21 cellular contexts compared by ENCODE assay signal in the genomic region with DNA sequence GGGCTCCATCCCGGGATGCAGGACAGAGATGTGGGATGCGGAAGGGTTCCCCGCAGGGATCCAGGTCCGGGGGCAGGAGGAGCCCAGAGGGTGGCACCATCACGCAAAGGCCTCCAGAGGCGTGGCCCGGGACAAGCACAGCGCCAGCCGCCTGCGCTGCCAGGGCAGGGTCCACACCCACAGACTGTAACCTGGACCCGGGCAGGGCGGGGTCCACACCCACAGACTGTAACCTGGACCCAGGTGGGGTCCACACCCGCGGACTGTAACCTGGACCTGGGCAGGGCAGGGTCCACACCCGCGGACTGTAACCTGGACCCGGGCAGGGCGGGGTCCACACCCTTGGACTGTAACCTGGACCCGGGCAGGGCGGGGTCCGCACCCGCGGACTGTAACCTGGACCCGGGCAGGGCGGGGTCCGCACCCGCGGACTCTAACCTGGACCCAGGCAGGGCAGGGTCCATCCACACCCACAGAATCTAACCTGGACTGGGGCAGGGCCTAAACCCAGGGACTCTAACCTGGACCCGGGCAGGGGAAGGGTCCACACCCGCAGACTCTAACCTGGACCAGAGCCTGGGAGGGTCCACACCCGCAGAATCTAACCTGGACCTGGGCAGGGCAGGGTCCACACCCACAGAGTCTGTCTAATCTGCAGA. TPM values are rescaled to one million over a fixed set of nuclear protein-coding genes. Genes with fewer than 3 reads are reported as not detected.
A peak's percentile ranks its signal among the peaks of the same experiment; 100 is the strongest.
DNase-seq lines count a peak whose midpoint lies in the region; ATAC-seq and TF ChIP-seq lines count a peak whose summit lies in the region.
"Had no signal": no experiment of that assay in that cellular context is flagged by ENCODE, and none has a peak within 500 bp of the region (broad histone marks: within the 10 kb centered on the region; RNA-seq: fewer than 3 reads in every experiment).

No MANE protein-coding gene starts in this region.

- H3K4me3 Mint-ChIP-seq in stimulated activated memory B cell treated with anti-CD40 and anti-IgM and Interleukin-4, amounts not matched to agents 10 μg/mL and 1 μg/mL and 100 μg/mL, for 72 hours: no peak overlapping the region
- no peak overlapping the region for H3K4me3 Mint-ChIP-seq in type B pancreatic cell
- H3K4me3 Mint-ChIP-seq: CD14-positive monocyte had no signal

- H3K9me3 Mint-ChIP-seq in stimulated activated memory B cell treated with anti-CD40 and anti-IgM and Interleukin-4, amounts not matched to agents 10 μg/mL and 1 μg/mL and 100 μg/mL, for 72 hours: no peaks in the 10 kb centered on the region
- no peaks in the 10 kb centered on the region for H3K9me3 Mint-ChIP-seq in type B pancreatic cell

- peaks cover 0 to 4% of the 10 kb centered on the region in 2 donors for H3K4me1 ChIP-seq in right atrium auricular region
- H3K4me1 ChIP-seq in mucosa of rectum (ENCODE audit: control insufficient read depth in 2 of 2, insufficient read depth in 2 of 2, low read length in 2 of 2): peaks cover 0 to 4% of the 10 kb centered on the region in 2 donors

- H3K27me3 ChIP-seq in right atrium auricular region (no peaks in the 10 kb centered on the region), mucosa of rectum (ENCODE audit: control insufficient read depth in 2 of 2, insufficient read depth in 2 of 2, low read length in 2 of 2) (no peaks in the 10 kb centered on the region)

- H3K9ac ChIP-seq in mucosa of rectum (ENCODE audit: low read depth in 1 of 2, low read length in 2 of 2): no peak overlapping the region

- no peaks in the 10 kb centered on the region for H3K27me3 Mint-ChIP-seq in stimulated activated memory B cell treated with anti-CD40 and anti-IgM and Interleukin-4, amounts not matched to agents 10 μg/mL and 1 μg/mL and 100 μg/mL, for 72 hours
- H3K27me3 Mint-ChIP-seq in type B pancreatic cell: no peaks in the 10 kb centered on the region

- no peak for TF ChIP-seq CTCF in right atrium auricular region (IDR thresholded peaks at IDR 0.05)
- no peak for TF ChIP-seq CTCF in type B pancreatic cell (conservative IDR thresholded peaks at IDR 0.05)

- no peak overlapping the region for H3K27ac Mint-ChIP-seq in stimulated activated memory B cell treated with anti-CD40 and anti-IgM and Interleukin-4, amounts not matched to agents 10 μg/mL and 1 μg/mL and 100 μg/mL, for 72 hours
- no peak overlapping the region for H3K27ac Mint-ChIP-seq in type B pancreatic cell

- intact Hi-C loops in Right ventricle myocardium inferior (cut with DNase I): no loop called here

- no peak overlapping the region for H3K4me3 ChIP-seq in right atrium auricular region
- no peak overlapping the region for H3K4me3 ChIP-seq in mucosa of rectum (ENCODE audit: low read length in 2 of 2)

- peaks cover 10% of the 10 kb centered on the region for H3K36me3 Mint-ChIP-seq in stimulated activated memory B cell treated with anti-CD40 and anti-IgM and Interleukin-4, amounts not matched to agents 10 μg/mL and 1 μg/mL and 100 μg/mL, for 72 hours
- H3K36me3 Mint-ChIP-seq in type B pancreatic cell: peaks cover 17% of the 10 kb centered on the region

- ATAC-seq in Right ventricle myocardium inferior (peak; percentile 10), esophagus mucosa (peak; percentile 26)
- peak; percentile 34 for ATAC-seq in stimulated activated memory B cell treated with anti-CD40 and anti-IgM and Interleukin-4, amounts not matched to agents 10 μg/mL and 1 μg/mL and 100 μg/mL, for 72 hours

- H3K9me3 ChIP-seq in right atrium auricular region (no peaks in the 10 kb centered on the region), mucosa of rectum (ENCODE audit: control insufficient read depth in 2 of 2, low read length in 2 of 2) (no peaks in the 10 kb centered on the region)

- H3K27ac ChIP-seq in right atrium auricular region: no peak overlapping the region
- H3K27ac ChIP-seq in mucosa of rectum (ENCODE audit: low read depth in 2 of 2, low read length in 2 of 2): peak overlapping the region; percentile 61 to 71
- H3K27ac ChIP-seq: 22Rv1, HL-60 had no signal

- H3K36me3 ChIP-seq in right atrium auricular region: no peaks in the 10 kb centered on the region
- peaks cover 0 to 3% of the 10 kb centered on the region in 2 donors for H3K36me3 ChIP-seq in mucosa of rectum (ENCODE audit: control insufficient read depth in 2 of 2, insufficient read depth in 2 of 2, low read length in 2 of 2)

- DNase-seq in Right ventricle myocardium inferior (ENCODE audit: missing footprints) (no peak), right atrium auricular region (ENCODE audit: low spot score) (no peak), type B pancreatic cell (ENCODE audit: extremely low spot score, unreplicated experiment) (no peak), activated gamma-delta T cell (lab: John Stamatoyannopoulos, UW) (no peak), EL (no peak)
- DNase-seq: AML-193, DND-41, IMR-90, NCI-H1417 treated with DMSO at 0.1 percent for 48 hours, NCI-H187 treated with DMSO at 0.1 percent for 48 hours, NCI-H226, NCI-H524, NCI-H82, OCI-M1, RPMI8226 had no signal

- no peaks in the 10 kb centered on the region for H3K4me1 Mint-ChIP-seq in stimulated activated memory B cell treated with anti-CD40 and anti-IgM and Interleukin-4, amounts not matched to agents 10 μg/mL and 1 μg/mL and 100 μg/mL, for 72 hours
- no peaks in the 10 kb centered on the region for H3K4me1 Mint-ChIP-seq in type B pancreatic cell (ENCODE audit: unreplicated experiment)

RNA-seq across cellular contexts. Expression of gene SUN1, which starts 37.5 kb away (rescaled TPM):
- total RNA-seq in Right ventricle myocardium inferior (176 TPM), right atrium auricular region (10 to 100 TPM; 84.4 to 97.5 TPM), esophagus mucosa (63.0 TPM), type B pancreatic cell (ENCODE audit: low replicate concordance) (121 and 146 TPM in 2 replicates)

Comparison
In these comparisons a context has a peak if more than half of its experiments do, and no peak if none do; other contexts are left out.
1. H3K27ac ChIP-seq: peak in mucosa of rectum (2 of 2); none in right atrium auricular region (0 of 2).
2. Peak in every context shown above with its lines, with median percentiles within 50 percentile points of each other: ATAC-seq.